ENCODE assay signal across 14 cellular contexts in genomic region chr13:37656247-37656940, GRCh38. TPM values are rescaled to one million over a fixed set of nuclear protein-coding genes. Genes with fewer than 3 reads are reported as not detected.
DNase-seq lines count a peak whose midpoint lies in the region; ATAC-seq and TF ChIP-seq lines count a peak whose summit lies in the region.
"Had no signal": no experiment of that assay in that cellular context is flagged by ENCODE, and none has a peak within 500 bp of the region (broad histone marks: within the 10 kb centered on the region; RNA-seq: fewer than 3 reads in every experiment).

No MANE protein-coding gene starts in this region.

- H3K27ac Mint-ChIP-seq in activated CD8-positive, alpha-beta memory T cell treated with anti-CD3 and anti-CD28 coated beads, Interleukin-2, amount 10 ng/mL, durations not matched to agents 7 days and 5 days = no peak overlapping the region
- H3K27ac Mint-ChIP-seq: activated CD4-positive, alpha-beta T cell treated with anti-CD3 and anti-CD28 coated beads, Interleukin-2, amount 10 ng/mL, durations not matched to agents 7 days and 5 days; activated naive CD4-positive, alpha-beta T cell treated with anti-CD3 and anti-CD28 coated beads, Interleukin-2, amount 50 U/mL, for 72 hours; CD8-positive, alpha-beta T cell had no signal

- 52 to 70% methylated on average over 2 to 4 of the region's 7 CpGs for WGBS in mesodermal cell (ENCODE audit: insufficient coverage in 2 of 2), 2 experiments
- 65 to 67% methylated on average over 7 of the region's 7 CpGs for WGBS in tibial nerve, 2 donors

- H3K4me1 ChIP-seq in mesodermal cell (ENCODE audit: control insufficient read depth, insufficient read depth, low read length, poor library complexity, severe bottlenecking) (no peaks in the 10 kb centered on the region), tibial nerve (no peaks in the 10 kb centered on the region)

- H3K4me3 ChIP-seq in AG09309 (ENCODE audit: control insufficient read depth, low read depth, low read length) = no peak overlapping the region
- no peak overlapping the region for H3K4me3 ChIP-seq in MG63
- H3K4me3 ChIP-seq in mesodermal cell (ENCODE audit: extremely low read depth, insufficient read depth, low read length, poor library complexity, severe bottlenecking) = no peak overlapping the region
- no peak overlapping the region for H3K4me3 ChIP-seq in tibial nerve

- H3K4me3 Mint-ChIP-seq in activated CD8-positive, alpha-beta memory T cell treated with anti-CD3 and anti-CD28 coated beads, Interleukin-2, amount 10 ng/mL, durations not matched to agents 7 days and 5 days = no peak overlapping the region
- H3K4me3 Mint-ChIP-seq: activated CD4-positive, alpha-beta T cell treated with anti-CD3 and anti-CD28 coated beads, Interleukin-2, amount 10 ng/mL, durations not matched to agents 7 days and 5 days; CD8-positive, alpha-beta T cell had no signal

- peaks cover 2% of the 10 kb centered on the region for H3K9me3 Mint-ChIP-seq in activated CD8-positive, alpha-beta memory T cell treated with anti-CD3 and anti-CD28 coated beads, Interleukin-2, amount 10 ng/mL, durations not matched to agents 7 days and 5 days (ENCODE audit: low read depth)
- H3K9me3 Mint-ChIP-seq: activated CD4-positive, alpha-beta T cell treated with anti-CD3 and anti-CD28 coated beads, Interleukin-2, amount 10 ng/mL, durations not matched to agents 7 days and 5 days had no signal

- H3K4me1 Mint-ChIP-seq in activated CD8-positive, alpha-beta memory T cell treated with anti-CD3 and anti-CD28 coated beads, Interleukin-2, amount 10 ng/mL, durations not matched to agents 7 days and 5 days = no peaks in the 10 kb centered on the region
- H3K4me1 Mint-ChIP-seq: activated CD4-positive, alpha-beta T cell treated with anti-CD3 and anti-CD28 coated beads, Interleukin-2, amount 10 ng/mL, durations not matched to agents 7 days and 5 days had no signal

- no peak for TF ChIP-seq CTCF in AG09309 (IDR thresholded peaks at IDR 0.05; ENCODE audit: control insufficient read depth, insufficient read depth, low read depth, low read length, missing control alignments)
- no peak for TF ChIP-seq CTCF in tibial nerve (IDR thresholded peaks at IDR 0.05)

- no peak for TF ChIP-seq POLR2A in tibial nerve (IDR thresholded peaks at IDR 0.05)

- no peaks in the 10 kb centered on the region for H3K36me3 ChIP-seq in MG63
- no peaks in the 10 kb centered on the region for H3K36me3 ChIP-seq in mesodermal cell (ENCODE audit: control insufficient read depth, insufficient read depth, low read length)
- H3K36me3 ChIP-seq in tibial nerve = no peaks in the 10 kb centered on the region

- H3K27ac ChIP-seq in mesodermal cell (ENCODE audit: low read depth, low read length, severe bottlenecking) = peak overlapping the region; percentile 51
- no peak overlapping the region for H3K27ac ChIP-seq in tibial nerve
- H3K27ac ChIP-seq: KMS-11 had no signal

- H3K27me3 ChIP-seq in MG63 (no peaks in the 10 kb centered on the region), tibial nerve (no peaks in the 10 kb centered on the region)

- DNase-seq in AG09309 (ENCODE audit: low read depth) (peak; percentile 94), MG63 (peak; percentile 89), dedifferentiated amniotic fluid mesenchymal stem cell (ENCODE audit: extremely low spot score) (peak; percentile 89), tibial nerve (ENCODE audit: low spot score in 2 of 2) (no peak)
- DNase-seq in activated CD8-positive, alpha-beta memory T cell treated with anti-CD3 and anti-CD28 coated beads, Interleukin-2, amount 10 ng/mL, durations not matched to agents 7 days and 5 days = no peak
- no peak for DNase-seq in activated naive CD4-positive, alpha-beta T cell treated with anti-CD3 and anti-CD28 coated beads, Interleukin-2, amount 50 U/mL, for 16 hours
- DNase-seq: activated CD4-positive, alpha-beta T cell treated with anti-CD3 and anti-CD28 coated beads, Interleukin-2, amount 10 ng/mL, durations not matched to agents 7 days and 5 days; CD8-positive, alpha-beta T cell; NCI-H345; stimulated activated naive CD4-positive, alpha-beta T cell treated with Interleukin-2 at 50 U/mL for 16 hours had no signal

- CTCF ChIA-PET in activated CD8-positive, alpha-beta memory T cell treated with anti-CD3 and anti-CD28 coated beads, Interleukin-2, amount 10 ng/mL, durations not matched to agents 7 days and 5 days (lab: Charles Lee) = no interaction called here

- TF ChIP-seq EP300 in tibial nerve (IDR thresholded peaks at IDR 0.05) = no peak

- no peak for ATAC-seq in activated CD8-positive, alpha-beta memory T cell treated with anti-CD3 and anti-CD28 coated beads, Interleukin-2, amount 10 ng/mL, durations not matched to agents 7 days and 5 days
- ATAC-seq in GM19463 (IDR thresholded peaks at IDR 0.05; ENCODE audit: unreplicated experiment) = no peak
- ATAC-seq: activated naive CD4-positive, alpha-beta T cell treated with anti-CD3 and anti-CD28 coated beads, Interleukin-2, amount 50 U/mL, for 72 hours; CD8-positive, alpha-beta T cell had no signal

- no peaks in the 10 kb centered on the region for H3K36me3 Mint-ChIP-seq in activated CD8-positive, alpha-beta memory T cell treated with anti-CD3 and anti-CD28 coated beads, Interleukin-2, amount 10 ng/mL, durations not matched to agents 7 days and 5 days
- H3K36me3 Mint-ChIP-seq: activated naive CD4-positive, alpha-beta T cell treated with anti-CD3 and anti-CD28 coated beads, Interleukin-2, amount 50 U/mL, for 72 hours; CD8-positive, alpha-beta T cell had no signal

- H3K27me3 Mint-ChIP-seq in activated CD8-positive, alpha-beta memory T cell treated with anti-CD3 and anti-CD28 coated beads, Interleukin-2, amount 10 ng/mL, durations not matched to agents 7 days and 5 days = no peaks in the 10 kb centered on the region
- H3K27me3 Mint-ChIP-seq: activated CD4-positive, alpha-beta T cell treated with anti-CD3 and anti-CD28 coated beads, Interleukin-2, amount 10 ng/mL, durations not matched to agents 7 days and 5 days had no signal

- H3K9me3 ChIP-seq in MG63 (peaks cover 8% of the 10 kb centered on the region), mesodermal cell (ENCODE audit: control insufficient read depth, low read length) (peaks cover 5% of the 10 kb centered on the region), tibial nerve (no peaks in the 10 kb centered on the region)

RNA-seq across cellular contexts. Expression of gene POSTN, which starts 57.8 kb away (rescaled TPM):
- 10.5 and 15.1 TPM in 2 replicates for total RNA-seq in MG63 (2014; rRNA removed; shearing (Covaris generic); ENCODE audit: low replicate concordance)
- 45.0 TPM for polyA plus RNA-seq in mesodermal cell (2013, experiment 1 of 2)
- 41.1 TPM for polyA plus RNA-seq in mesodermal cell (2013, experiment 2 of 2)
- total RNA-seq in activated CD8-positive, alpha-beta memory T cell treated with anti-CD3 and anti-CD28 coated beads, Interleukin-2, amount 10 ng/mL, durations not matched to agents 7 days and 5 days = not detected
- 100 to 1,000 TPM in 1 of 4 donors, 10 to 100 TPM in 3; 33.7 to 152 (median 70.7) TPM for total RNA-seq in tibial nerve
- total RNA-seq: activated CD4-positive, alpha-beta T cell treated with anti-CD3 and anti-CD28 coated beads, Interleukin-2, amount 10 ng/mL, durations not matched to agents 7 days and 5 days; activated naive CD4-positive, alpha-beta T cell treated with anti-CD3 and anti-CD28 coated beads, Interleukin-2, amount 50 U/mL, for 72 hours; CD8-positive, alpha-beta T cell had no signal

Comparison
In these comparisons a context has a peak if more than half of its experiments do, and no peak if none do; other contexts are left out.
1. DNase-seq: peak in AG09309 (single experiment), MG63 (single experiment) and dedifferentiated amniotic fluid mesenchymal stem cell (single experiment); none in activated CD8-positive, alpha-beta memory T cell treated with anti-CD3 and anti-CD28 coated beads, Interleukin-2, amount 10 ng/mL, durations not matched to agents 7 days and 5 days (single experiment), tibial nerve (0 of 2) and activated naive CD4-positive, alpha-beta T cell treated with anti-CD3 and anti-CD28 coated beads, Interleukin-2, amount 50 U/mL, for 16 hours (single experiment).
2. RNA of gene POSTN, which starts 57.8 kb away (total RNA-seq): 33.7 to 152 TPM in tibial nerve and 10.5 to 15.1 TPM in MG63; not detected in activated CD8-positive, alpha-beta memory T cell treated with anti-CD3 and anti-CD28 coated beads, Interleukin-2, amount 10 ng/mL, durations not matched to agents 7 days and 5 days; every median in the first group is over 10 times any median in the second.